Comparison of ENCODE assay signal across 23 cellular contexts in genomic region chr9:98970532-98971041, GRCh38. TPM values are rescaled to one million over a fixed set of nuclear protein-coding genes. Genes with fewer than 3 reads are reported as not detected.
DNase-seq lines count a peak whose midpoint lies in the region; ATAC-seq, FAIRE-seq and TF ChIP-seq lines count a peak whose summit lies in the region.
"Had no signal": no experiment of that assay in that cellular context is flagged by ENCODE, and none has a peak within 500 bp of the region (broad histone marks: within the 10 kb centered on the region; RNA-seq: fewer than 3 reads in every experiment).

No MANE protein-coding gene starts in this region.

- peaks cover 5% of the 10 kb centered on the region; the same call in 1 of the 2 replicates for H3K23me2 ChIP-seq in H1 (ENCODE audit: low read depth, low read length)

- no peak for DNase-seq in heart right ventricle
- no peak for DNase-seq in Right ventricle myocardium inferior (ENCODE audit: missing footprints)
- DNase-seq in H1 (ENCODE audit: low read depth in 1 of 2, low spot score in 2 of 2): no peak
- no peak for DNase-seq in neural crest cell (ENCODE audit: low read depth, low spot score)
- no peak for DNase-seq in vagina (ENCODE audit: extremely low spot score in 2 of 2)
- no peak for DNase-seq in NK-92 treated with Interleukin-12 subunit alpha and Interleukin-12 subunit beta, amount 100 ng/mL, for 24 hours (lab: John Stamatoyannopoulos, UW)
- no peak for DNase-seq in GM19239 (ENCODE audit: insufficient read length, low spot score)
- DNase-seq: activated CD8-positive, alpha-beta T cell treated with anti-CD3 and anti-CD28 coated beads, Interleukin-2, amount 10 ng/mL, durations not matched to agents 7 days and 5 days; activated naive CD4-positive, alpha-beta T cell treated with anti-CD3 and anti-CD28 coated beads for 36 hours; activated T-cell treated with anti-CD3 and anti-CD28 coated beads, Interleukin-2, amount 50 U/mL, for 24 hours; aorta; Caco-2; cerebellar nuclear complex; effector memory CD4-positive, alpha-beta T cell; glutamatergic neuron; NCI-H2081 treated with DMSO at 0.1 percent for 48 hours; NCI-H446 treated with DMSO at 0.1 percent for 48 hours; upper lobe of right lung had no signal

- H3K79me1 ChIP-seq in H1 (ENCODE audit: low read depth, low read length): no peaks in the 10 kb centered on the region

- WGBS in heart right ventricle, 2 donors: 87 to 91% methylated on average over 7 of the region's 7 CpGs
- WGBS in H1 (ENCODE audit: extremely low coverage in 1 of 2, insufficient coverage in 1 of 2, insufficient read length in 1 of 2, insufficient replicate concordance in 2 of 2, low coverage in 1 of 2, low lambda C conversion rate in 2 of 2, missing lambda C conversion rate in 1 of 2), 2 experiments: 82% methylated on average over 7 of the region's 7 CpGs; no CpG with 5 or more reads in 1 of the 2 experiments

- no peak overlapping the region for H2AK5ac ChIP-seq in H1 (ENCODE audit: low read depth, low read length)

- H3K23ac ChIP-seq in H1 (ENCODE audit: insufficient read length): no peak overlapping the region

- TF ChIP-seq POLR2A in H1 (IDR thresholded peaks at IDR 0.05; ENCODE audit: control extremely low read depth in 1 of 2, low read depth in 2 of 2, low read length in 2 of 2) (no peak), vagina (IDR thresholded peaks at IDR 0.05) (no peak)

- FAIRE-seq in H1 (lab: Jason Lieb, UNC) (no peak), GM19239 (lab: Jason Lieb, UNC) (no peak)
- FAIRE-seq: A549 had no signal

- intact Hi-C loops in heart right ventricle (cut with DNase I): loop anchor here in 3 of 10 donors (5.0 kb wide), 2 partner anchors 63 to 108 kb away; no protein-coding TSS in a partner anchor
- intact Hi-C loops in Right ventricle myocardium inferior (cut with DNase I): loop anchor here (10.0 kb wide), 1 partner anchor 174 kb away; no protein-coding TSS in a partner anchor
- intact Hi-C loops in vagina (cut with DNase I): no loop called here

- TF ChIP-seq CTCF in heart right ventricle (IDR thresholded peaks at IDR 0.05) (no peak), H1 (IDR thresholded peaks at IDR 0.05; ENCODE audit: control extremely low read depth in 1 of 3, insufficient read depth in 1 of 3, low read depth in 1 of 3, low read length in 3 of 3) (no peak), neural crest cell (conservative IDR thresholded peaks at IDR 0.05) (no peak), vagina (IDR thresholded peaks at IDR 0.05) (no peak)

- no peak overlapping the region for H2BK15ac ChIP-seq in H1 (ENCODE audit: low read length)

- H3K9ac ChIP-seq in H1 (replicated peaks in 1 of 4; ENCODE audit: extremely low read depth in 1 of 4, low read depth in 3 of 4, low read length in 3 of 4): no peak overlapping the region
- H3K9ac ChIP-seq: BLaER1 had no signal

- H3K4ac ChIP-seq in H1 (replicated peaks; ENCODE audit: insufficient read length, low read depth, low read length): no peak overlapping the region

- no peak for TF ChIP-seq RAD21 in H1 (IDR thresholded peaks at IDR 0.05 in 1 of 2, conservative IDR thresholded peaks at IDR 0.05 in 1 of 2; ENCODE audit: low read depth in 2 of 2, low read length in 2 of 2)

- H3K4me3 Mint-ChIP-seq in neural crest cell: no peak overlapping the region
- H3K4me3 Mint-ChIP-seq: activated CD8-positive, alpha-beta T cell treated with anti-CD3 and anti-CD28 coated beads, Interleukin-2, amount 10 ng/mL, durations not matched to agents 7 days and 5 days; activated naive CD4-positive, alpha-beta T cell treated with anti-CD3 and anti-CD28 coated beads for 36 hours; activated T-cell treated with anti-CD3 and anti-CD28 coated beads, Interleukin-2, amount 50 U/mL, for 24 hours had no signal

- 0 out of 2 replicates have a peak overlapping the region, but pooled peaks have one; percentile 71 for H2BK12ac ChIP-seq in H1 (ENCODE audit: low read depth, low read length)

- no peak overlapping the region for H3K14ac ChIP-seq in H1 (ENCODE audit: insufficient read length)

- H2BK120ac ChIP-seq in H1 (replicated peaks; ENCODE audit: low read depth, low read length): no peak overlapping the region

- no peaks in the 10 kb centered on the region for H3K9me3 ChIP-seq in heart right ventricle
- H3K9me3 ChIP-seq in H1 (ENCODE audit: insufficient read depth in 2 of 2, low read depth in 1 of 2, low read length in 1 of 2): no peaks in the 10 kb centered on the region
- no peaks in the 10 kb centered on the region for H3K9me3 ChIP-seq in vagina
- H3K9me3 ChIP-seq: A549, BLaER1, Caco-2, upper lobe of right lung had no signal

- no peak overlapping the region for H3K56ac ChIP-seq in H1 (replicated peaks; ENCODE audit: insufficient read length, low read depth, low read length)

- H3K79me2 ChIP-seq in H1 (ENCODE audit: control insufficient read depth in 1 of 2, insufficient read depth in 2 of 2, low read length in 2 of 2): no peaks in the 10 kb centered on the region

- H3K4me3 ChIP-seq in heart right ventricle (no peak overlapping the region), H1 (ENCODE audit: extremely low read depth in 1 of 4, insufficient read depth in 2 of 4, low read depth in 3 of 4, low read length in 4 of 4) (no peak overlapping the region), vagina (no peak overlapping the region)
- H3K4me3 ChIP-seq: A549, BLaER1, upper lobe of right lung had no signal

- no peak for ATAC-seq in heart right ventricle
- no peak for ATAC-seq in Right ventricle myocardium inferior
- ATAC-seq in GM21526 (IDR thresholded peaks at IDR 0.05; ENCODE audit: low FRiP score, unreplicated experiment): no peak
- ATAC-seq: A549; activated CD4-positive, CD25-positive, alpha-beta regulatory T cell treated with anti-CD3 and anti-CD28 coated beads, Interleukin-2, amount 50 U/mL, for 24 hours; activated CD8-positive, alpha-beta T cell treated with anti-CD3 and anti-CD28 coated beads, Interleukin-2, amount 10 ng/mL, durations not matched to agents 7 days and 5 days; upper lobe of right lung had no signal

- no peaks in the 10 kb centered on the region for H3K36me3 Mint-ChIP-seq in neural crest cell (ENCODE audit: low read depth)

- H3K27ac Mint-ChIP-seq in neural crest cell (ENCODE audit: unreplicated experiment): peak overlapping the region; percentile 99
- H3K27ac Mint-ChIP-seq: activated CD8-positive, alpha-beta T cell treated with anti-CD3 and anti-CD28 coated beads, Interleukin-2, amount 10 ng/mL, durations not matched to agents 7 days and 5 days; activated naive CD4-positive, alpha-beta T cell treated with anti-CD3 and anti-CD28 coated beads for 36 hours; activated T-cell treated with anti-CD3 and anti-CD28 coated beads, Interleukin-2, amount 50 U/mL, for 24 hours had no signal

- H4K20me1 ChIP-seq in H1 (replicated peaks in 1 of 2; ENCODE audit: control insufficient read depth in 1 of 2, insufficient read depth in 2 of 2, low read length in 2 of 2): peaks cover 0 to 1% of the 10 kb centered on the region in 2 experiments

- H3K4me1 Mint-ChIP-seq in neural crest cell: peaks cover 48% of the 10 kb centered on the region

- H3K4me1 ChIP-seq in heart right ventricle (peaks cover 32 to 99% (median 53%) of the 10 kb centered on the region in 9 donors), H1 (replicated peaks in 1 of 4; ENCODE audit: control insufficient read depth in 3 of 4, insufficient read depth in 4 of 4, low read length in 3 of 4) (peaks cover 4 to 11% (median 7%) of the 10 kb centered on the region in 4 experiments), vagina (peaks cover 43% of the 10 kb centered on the region)
- H3K4me1 ChIP-seq: Caco-2 had no signal

- no peak overlapping the region for H3K18ac ChIP-seq in H1 (ENCODE audit: extremely low read depth, low read length)

- H2BK20ac ChIP-seq in H1 (ENCODE audit: low read length): no peak overlapping the region

- H4K8ac ChIP-seq in H1 (ENCODE audit: extremely low read depth, insufficient read depth, low read length): no peak overlapping the region

- H3K27me3 Mint-ChIP-seq in neural crest cell (ENCODE audit: low read depth): peaks cover 11% of the 10 kb centered on the region

- POLR2A ChIA-PET in H1 (lab: Charles Lee; ENCODE audit: partially characterized antibody): no interaction called here

- H3K36me3 ChIP-seq in heart right ventricle: peaks cover 0 to 11% (median 0%) of the 10 kb centered on the region in 9 donors
- H3K36me3 ChIP-seq in H1 (ENCODE audit: control insufficient read depth in 2 of 4, insufficient read depth in 4 of 4, low read length in 3 of 4): no peaks in the 10 kb centered on the region
- no peaks in the 10 kb centered on the region for H3K36me3 ChIP-seq in vagina
- H3K36me3 ChIP-seq: BLaER1, upper lobe of right lung had no signal

- CTCF ChIA-PET in H1 (lab: Charles Lee; ENCODE audit: partially characterized antibody): interaction anchor here (1.2 to 3.6 kb wide), 4 partner anchors 28 to 170 kb away, joined by 4 to 14 read pairs (median 10); no protein-coding TSS in a partner anchor

- H3K27ac ChIP-seq in heart right ventricle: peak overlapping the region; percentile 12 to 92 (median 73)
- no peak overlapping the region for H3K27ac ChIP-seq in H1 (ENCODE audit: low read depth, low read length)
- H3K27ac ChIP-seq in vagina: peak overlapping the region; percentile 78
- H3K27ac ChIP-seq: A549, BLaER1, upper lobe of right lung had no signal

- H3K27me3 ChIP-seq in heart right ventricle (peaks cover 0 to 7% (median 0%) of the 10 kb centered on the region in 7 donors), H1 (replicated peaks in 1 of 4; ENCODE audit: control insufficient read depth in 3 of 4, extremely low read depth in 1 of 4, insufficient read depth in 3 of 4, low read length in 3 of 4) (peaks cover 4 to 25% (median 14%) of the 10 kb centered on the region in 4 experiments), vagina (no peaks in the 10 kb centered on the region)
- H3K27me3 ChIP-seq: upper lobe of right lung had no signal

- H3K4me2 ChIP-seq in H1 (ENCODE audit: insufficient read depth in 1 of 2, low read depth in 2 of 2, low read length in 2 of 2): no peak overlapping the region; a peak in 1 of 4 replicates
- H3K4me2 ChIP-seq: A549, BLaER1 had no signal

- H4K91ac ChIP-seq in H1 (replicated peaks; ENCODE audit: insufficient read length, low read length): no peak overlapping the region

- H3K9me3 Mint-ChIP-seq in neural crest cell: no peaks in the 10 kb centered on the region
- H3K9me3 Mint-ChIP-seq: activated naive CD4-positive, alpha-beta T cell treated with anti-CD3 and anti-CD28 coated beads for 36 hours; activated T-cell treated with anti-CD3 and anti-CD28 coated beads, Interleukin-2, amount 50 U/mL, for 24 hours had no signal

- no peak overlapping the region for H2AFZ ChIP-seq in H1 (ENCODE audit: low read length)

- 0 out of 2 replicates have a peak overlapping the region, but pooled peaks have one; percentile 12 for H2BK5ac ChIP-seq in H1 (ENCODE audit: low read depth, low read length)

- no peak for TF ChIP-seq EP300 in H1 (IDR thresholded peaks at IDR 0.05; ENCODE audit: borderline replicate concordance in 1 of 2, low read depth in 2 of 2, low read length in 2 of 2)

- H4K5ac ChIP-seq in H1 (ENCODE audit: insufficient read length, low read depth, low read length): no peak overlapping the region

RNA-seq across cellular contexts. Expression of gene COL15A1, which starts 26.9 kb away (rescaled TPM):
- total RNA-seq in heart right ventricle (10 to 100 TPM; 31.0 to 64.8 (median 52.9) TPM), Right ventricle myocardium inferior (58.3 TPM), neural crest cell (0.18 and 0.33 TPM in 2 replicates), vagina (15.0 TPM)
- polyA plus RNA-seq in heart right ventricle (10 to 100 TPM; 25.6 to 27.0 TPM), H1 (2011; rRNA removed) (0.12 and 0.19 TPM in 2 replicates)
- total RNA-seq in H1 (2021; fragmentation: NEBNext Ultra II Directional; extraction: Animal tissue kit (Norgen Biotek cat#: 25700)): 0.08 and 0.15 TPM in 2 replicates
- polyA plus RNA-seq in H1 (2011; cell fraction: cytosol; rRNA removed): 0.13 TPM
- polyA plus RNA-seq in H1 (2011; cell fraction: nucleus; rRNA removed): 1.2 TPM
- 0.08 to 0.29 TPM (median 0.09 TPM) in 3 of 4 replicates, not detected in the other for polyA plus RNA-seq in H1 (2012, experiment 1 of 2)
- polyA plus RNA-seq in H1 (2012, experiment 2 of 2): 0.07 TPM
- polyA plus RNA-seq in H1 (2013, experiment 1 of 2): 0.06 TPM
- 0.07 TPM for polyA plus RNA-seq in H1 (2013, experiment 2 of 2)
- polyA minus RNA-seq in H1 (2011; rRNA and poly(A)+ RNA removed): 0.24 and 0.41 TPM in 2 replicates
- not detected for polyA minus RNA-seq in H1 (2011; cell fraction: cytosol; rRNA and poly(A)+ RNA removed)
- 0.30 TPM for polyA minus RNA-seq in H1 (2011; cell fraction: nucleus; rRNA and poly(A)+ RNA removed)
- total RNA-seq: Caco-2, H7 had no signal

Comparison
In these comparisons a context has a peak if more than half of its experiments do, and no peak if none do; other contexts are left out.
1. RNA of gene COL15A1, which starts 26.9 kb away (total RNA-seq): 58.3 TPM in Right ventricle myocardium inferior (single experiment), 31.0 to 64.8 TPM in heart right ventricle and 15.0 TPM in vagina (single experiment); 0.18 to 0.33 TPM in neural crest cell and 0.08 to 0.15 TPM in H1; every median in the first group is over 10 times any median in the second.